ENCODE assay signal across 8 cellular contexts in genomic region chr20:31569163-31570020, GRCh38. TPM values are rescaled to one million over a fixed set of nuclear protein-coding genes. Genes with fewer than 3 reads are reported as not detected.
DNase-seq lines count a peak whose midpoint lies in the region; ATAC-seq and TF ChIP-seq lines count a peak whose summit lies in the region.

No MANE protein-coding gene starts in this region.

- H3K4me1 Mint-ChIP-seq in CD4-positive, CD25-positive, alpha-beta regulatory T cell = peaks cover 0 to 32% (median 23%) of the 10 kb centered on the region in 4 donors

- DNase-seq in CD4-positive, CD25-positive, alpha-beta regulatory T cell = peak; percentile 51 to 58 (median 52)
- DNase-seq in HT-29 (ENCODE audit: low spot score) (peak; percentile 81), SK-N-DZ (ENCODE audit: low spot score) (peak; percentile 66), left ventricle myocardium inferior (peak; percentile 57), sciatic nerve (ENCODE audit: low spot score) (peak; percentile 75)
- DNase-seq in activated naive CD4-positive, alpha-beta T cell treated with anti-CD3 and anti-CD28 coated beads, Interleukin-2, amount 50 U/mL, for 16 hours = peak; percentile 61

- H3K9me3 ChIP-seq in CD4-positive, CD25-positive, alpha-beta regulatory T cell (ENCODE audit: control insufficient read depth in 2 of 2, low read length in 2 of 2) = no peaks in the 10 kb centered on the region
- no peaks in the 10 kb centered on the region for H3K9me3 ChIP-seq in left ventricle myocardium inferior (replicated peaks)

- H3K36me3 ChIP-seq in CD4-positive, CD25-positive, alpha-beta regulatory T cell (ENCODE audit: control insufficient read depth, insufficient read depth, low read length) = peaks cover 12% of the 10 kb centered on the region
- H3K36me3 ChIP-seq in left ventricle myocardium inferior = peaks cover 37% of the 10 kb centered on the region

- ATAC-seq in CD4-positive, CD25-positive, alpha-beta regulatory T cell (ENCODE audit: low read depth in 2 of 2) = peak in 1 of 2 donors; percentile 18
- ATAC-seq in sciatic nerve = peak; percentile 9
- no peak for ATAC-seq in HG03135 (IDR thresholded peaks at IDR 0.05; ENCODE audit: unreplicated experiment)
- no peak for ATAC-seq in HG02870 (IDR thresholded peaks at IDR 0.05; ENCODE audit: unreplicated experiment)

- peaks cover 6% of the 10 kb centered on the region for H3K36me3 Mint-ChIP-seq in CD4-positive, CD25-positive, alpha-beta regulatory T cell

- H3K27ac ChIP-seq in CD4-positive, CD25-positive, alpha-beta regulatory T cell (ENCODE audit: insufficient read depth, low read length, poor library complexity, severe bottlenecking) = no peak overlapping the region
- peak overlapping the region; percentile 96 for H3K27ac ChIP-seq in left ventricle myocardium inferior (replicated peaks)

- peak overlapping the region in 1 of 4 donors; percentile 50 for H3K4me3 Mint-ChIP-seq in CD4-positive, CD25-positive, alpha-beta regulatory T cell

- peak; percentile 90 for TF ChIP-seq CTCF in left ventricle myocardium inferior (IDR thresholded peaks at IDR 0.05; ENCODE audit: borderline replicate concordance)

- H3K27me3 ChIP-seq in CD4-positive, CD25-positive, alpha-beta regulatory T cell (ENCODE audit: control insufficient read depth, insufficient read depth, low read length) = no peaks in the 10 kb centered on the region
- H3K27me3 ChIP-seq in left ventricle myocardium inferior (ENCODE audit: low read depth) = no peaks in the 10 kb centered on the region

- H3K27me3 Mint-ChIP-seq in CD4-positive, CD25-positive, alpha-beta regulatory T cell = no peaks in the 10 kb centered on the region

- peak overlapping the region in 2 of 3 donors; percentile 59 to 71 for H3K27ac Mint-ChIP-seq in CD4-positive, CD25-positive, alpha-beta regulatory T cell

- H3K4me3 ChIP-seq in CD4-positive, CD25-positive, alpha-beta regulatory T cell (ENCODE audit: low read depth, low read length) = no peak overlapping the region
- H3K4me3 ChIP-seq in left ventricle myocardium inferior = no peak overlapping the region

- H3K9me3 Mint-ChIP-seq in CD4-positive, CD25-positive, alpha-beta regulatory T cell = no peaks in the 10 kb centered on the region

- H3K4me1 ChIP-seq in CD4-positive, CD25-positive, alpha-beta regulatory T cell (ENCODE audit: control insufficient read depth, insufficient read depth, low read length, poor library complexity, severe bottlenecking) = peaks cover 21% of the 10 kb centered on the region
- H3K4me1 ChIP-seq in left ventricle myocardium inferior = peaks cover 58% of the 10 kb centered on the region

- intact Hi-C loops in left ventricle myocardium inferior (cut with micrococcal nuclease) (no loop called here), sciatic nerve (cut with DNase I) (no loop called here)

RNA-seq across cellular contexts. Expression of gene ID1, which starts 35.7 kb away (rescaled TPM):
- total RNA-seq in CD4-positive, CD25-positive, alpha-beta regulatory T cell = 9.4 TPM
- polyA plus RNA-seq in CD4-positive, CD25-positive, alpha-beta regulatory T cell = 1 to 10 TPM in 2 of 4 donors, under 1 TPM in 2; 0.71 to 2.6 (median 0.91) TPM
- 1,531 and 1,848 TPM in 2 replicates for total RNA-seq in HT-29 (2014; rRNA removed; shearing (Covaris generic))
- polyA plus RNA-seq in SK-N-DZ (2014; cell fraction: cytosol; rRNA removed) = 97.4 and 104 TPM in 2 replicates
- 170 and 208 TPM in 2 replicates for polyA plus RNA-seq in SK-N-DZ (2014; cell fraction: nucleus; rRNA removed)
- total RNA-seq in left ventricle myocardium inferior (91.5 TPM), sciatic nerve (373 TPM)

RNA-seq across cellular contexts. Expression of gene HM13, which starts 55.1 kb away (rescaled TPM):
- 111 TPM for total RNA-seq in CD4-positive, CD25-positive, alpha-beta regulatory T cell
- polyA plus RNA-seq in CD4-positive, CD25-positive, alpha-beta regulatory T cell = 100 to 1,000 TPM; 119 to 142 (median 137) TPM
- 107 and 115 TPM in 2 replicates for total RNA-seq in HT-29 (2014; rRNA removed; shearing (Covaris generic))
- 103 TPM in 2 replicates for polyA plus RNA-seq in SK-N-DZ (2014; cell fraction: cytosol; rRNA removed)
- 60.4 and 68.0 TPM in 2 replicates for polyA plus RNA-seq in SK-N-DZ (2014; cell fraction: nucleus; rRNA removed)
- 39.0 TPM for total RNA-seq in left ventricle myocardium inferior
- total RNA-seq in sciatic nerve = 106 TPM
